In genomic region chr14:67396381-67396965, GRCh38 we compare ENCODE assay signal across 1 cellular context.
TF ChIP-seq lines count a peak whose summit lies in the region.

No MANE protein-coding gene starts in this region.

TF ChIP-seq in SK-N-SH treated with all-trans-retinoic acid at 6 μM for 48 hours, 23 proteins besides CTCF, POLR2A, EP300 and RAD21 (continued from another document):
- no peak for TF ChIP-seq GLIS3 (CRISPR knock-in tag; IDR thresholded peaks at IDR 0.05)
- TF ChIP-seq TOX (CRISPR knock-in tag; IDR thresholded peaks at IDR 0.05; ENCODE audit: borderline replicate concordance), result no peak
